ENCODE assay signal across 8 cellular contexts in genomic region chr17:44122825-44123355, GRCh38. TPM values are rescaled to one million over a fixed set of nuclear protein-coding genes. Genes with fewer than 3 reads are reported as not detected.
A peak's percentile ranks its signal among the peaks of the same experiment; 100 is the strongest.
DNase-seq lines count a peak whose midpoint lies in the region; ATAC-seq, FAIRE-seq and TF ChIP-seq lines count a peak whose summit lies in the region.

No MANE protein-coding gene starts in this region.

- H3K36me3 ChIP-seq in endodermal cell (ENCODE audit: control insufficient read depth, insufficient read depth, low read length) (peaks cover 4% of the 10 kb centered on the region), neutrophil (peaks cover 15% of the 10 kb centered on the region)

- H3K9ac ChIP-seq in endodermal cell (ENCODE audit: extremely low read depth, low read length, poor library complexity, severe bottlenecking), result peak overlapping the region; percentile 86

- H3K27me3 ChIP-seq in endodermal cell (ENCODE audit: control insufficient read depth, insufficient read depth, low read length, poor library complexity, severe bottlenecking), result no peaks in the 10 kb centered on the region
- H3K27me3 ChIP-seq in neutrophil, result no peaks in the 10 kb centered on the region

- H3K4me1 Mint-ChIP-seq in T-helper 1 cell treated with Interleukin-12 subunit alpha and Interleukin-12 subunit beta and Interleukin-4 antibody, amounts not matched to agents 30 μg/mL and 1 μg/mL, for 36 hours (ENCODE audit: low read depth), result peaks cover 17% of the 10 kb centered on the region
- peaks cover 37% of the 10 kb centered on the region for H3K4me1 Mint-ChIP-seq in endodermal cell

- TF ChIP-seq CTCF in endodermal cell (conservative IDR thresholded peaks at IDR 0.05), result no peak
- no peak for TF ChIP-seq CTCF in neutrophil (IDR thresholded peaks at IDR 0.05)
- TF ChIP-seq CTCF in D721Med (IDR thresholded peaks at IDR 0.05; ENCODE audit: insufficient read depth, missing control alignments), result no peak

- H3K4me1 ChIP-seq in endodermal cell (ENCODE audit: control insufficient read depth, insufficient read depth, low read length), result peaks cover 14% of the 10 kb centered on the region
- peaks cover 22 to 27% of the 10 kb centered on the region in 2 experiments for H3K4me1 ChIP-seq in neutrophil (ENCODE audit: control insufficient read depth in 1 of 2, insufficient read depth in 1 of 2, low read depth in 1 of 2, low read length in 1 of 2)

- ATAC-seq in GM18498 (IDR thresholded peaks at IDR 0.05; ENCODE audit: unreplicated experiment) (peak; percentile 33), HG02678 (IDR thresholded peaks at IDR 0.05; ENCODE audit: unreplicated experiment) (peak; percentile 25)

- H3K36me3 Mint-ChIP-seq in T-helper 1 cell treated with Interleukin-12 subunit alpha and Interleukin-12 subunit beta and Interleukin-4 antibody, amounts not matched to agents 30 μg/mL and 1 μg/mL, for 36 hours (ENCODE audit: low read depth), result no peaks in the 10 kb centered on the region
- peaks cover 6% of the 10 kb centered on the region for H3K36me3 Mint-ChIP-seq in endodermal cell (ENCODE audit: low read depth)

- WGBS in endodermal cell (ENCODE audit: insufficient coverage in 1 of 2, insufficient read length in 1 of 2), 2 experiments, result 1 to 2% methylated on average over 15 to 32 of the region's 32 CpGs

- H3K27ac Mint-ChIP-seq in T-helper 1 cell treated with Interleukin-12 subunit alpha and Interleukin-12 subunit beta and Interleukin-4 antibody, amounts not matched to agents 30 μg/mL and 1 μg/mL, for 36 hours, result peak overlapping the region; percentile 66
- peak overlapping the region; percentile 94 for H3K27ac Mint-ChIP-seq in endodermal cell

- H3K4me3 Mint-ChIP-seq in T-helper 1 cell treated with Interleukin-12 subunit alpha and Interleukin-12 subunit beta and Interleukin-4 antibody, amounts not matched to agents 30 μg/mL and 1 μg/mL, for 36 hours, result peak overlapping the region; percentile 83
- H3K4me3 Mint-ChIP-seq in endodermal cell, result peak overlapping the region; percentile 88

- peaks cover 11% of the 10 kb centered on the region for H3K27me3 Mint-ChIP-seq in T-helper 1 cell treated with Interleukin-12 subunit alpha and Interleukin-12 subunit beta and Interleukin-4 antibody, amounts not matched to agents 30 μg/mL and 1 μg/mL, for 36 hours (ENCODE audit: low read depth)
- H3K27me3 Mint-ChIP-seq in endodermal cell (ENCODE audit: insufficient read depth), result no peaks in the 10 kb centered on the region

- DNase-seq in endodermal cell (peak; percentile 79), D721Med (ENCODE audit: insufficient read length, low spot score) (no peak), HuH-7.5 (ENCODE audit: low spot score) (no peak), NCI-H146 (lab: John Stamatoyannopoulos, UW) (no peak)

- H3K9me3 Mint-ChIP-seq in T-helper 1 cell treated with Interleukin-12 subunit alpha and Interleukin-12 subunit beta and Interleukin-4 antibody, amounts not matched to agents 30 μg/mL and 1 μg/mL, for 36 hours, result no peaks in the 10 kb centered on the region
- no peaks in the 10 kb centered on the region for H3K9me3 Mint-ChIP-seq in endodermal cell

- H3K27ac ChIP-seq in endodermal cell (ENCODE audit: low read depth, low read length), result peak overlapping the region; percentile 60
- H3K27ac ChIP-seq in neutrophil, result peak overlapping the region; percentile 98

- H3K4me3 ChIP-seq in endodermal cell (ENCODE audit: low read length) (peak overlapping the region; percentile 97), neutrophil (ENCODE audit: low read depth in 1 of 2, low read length in 1 of 2) (peak overlapping the region; percentile 94)

- H3K9me3 ChIP-seq in endodermal cell (ENCODE audit: control insufficient read depth, low read length) (no peaks in the 10 kb centered on the region), neutrophil (no peaks in the 10 kb centered on the region)

- FAIRE-seq in D721Med (lab: Jason Lieb, UNC), result no peak

RNA-seq across cellular contexts. Expression of gene HDAC5, which starts 0.6 kb away (rescaled TPM):
- 10 to 100 TPM; 36.9 to 64.6 TPM for total RNA-seq in endodermal cell
- polyA plus RNA-seq in endodermal cell (2013, experiment 1 of 2), result 55.7 TPM
- polyA plus RNA-seq in endodermal cell (2013, experiment 2 of 2), result 57.7 TPM

RNA-seq across cellular contexts. Expression of gene HROB, which starts 18.8 kb away (rescaled TPM):
- 10 to 100 TPM; 20.9 to 23.4 TPM for total RNA-seq in endodermal cell
- 10.5 TPM for polyA plus RNA-seq in endodermal cell (2013, experiment 1 of 2)
- 12.0 TPM for polyA plus RNA-seq in endodermal cell (2013, experiment 2 of 2)

RNA-seq across cellular contexts. Expression of gene ASB16, which starts 47.6 kb away (rescaled TPM):
- total RNA-seq in endodermal cell, result under 1 TPM in 1 of 2 donors, not detected in 1; 0.53 TPM
- not detected for polyA plus RNA-seq in endodermal cell (2013, experiment 1 of 2)
- polyA plus RNA-seq in endodermal cell (2013, experiment 2 of 2), result 0.33 TPM

RNA-seq across cellular contexts. Expression of gene G6PC3, which starts 52.4 kb away (rescaled TPM):
- 100 to 1,000 TPM in 1 of 2 donors, 10 to 100 TPM in 1; 88.8 to 129 TPM for total RNA-seq in endodermal cell
- 107 TPM for polyA plus RNA-seq in endodermal cell (2013, experiment 1 of 2)
- polyA plus RNA-seq in endodermal cell (2013, experiment 2 of 2), result 101 TPM

RNA-seq across cellular contexts. Expression of gene LSM12, which starts 56.4 kb away (rescaled TPM):
- 100 to 1,000 TPM in 1 of 2 donors, 10 to 100 TPM in 1; 97.7 to 102 TPM for total RNA-seq in endodermal cell
- 59.9 TPM for polyA plus RNA-seq in endodermal cell (2013, experiment 1 of 2)
- 53.1 TPM for polyA plus RNA-seq in endodermal cell (2013, experiment 2 of 2)
